In the genomic region with DNA sequence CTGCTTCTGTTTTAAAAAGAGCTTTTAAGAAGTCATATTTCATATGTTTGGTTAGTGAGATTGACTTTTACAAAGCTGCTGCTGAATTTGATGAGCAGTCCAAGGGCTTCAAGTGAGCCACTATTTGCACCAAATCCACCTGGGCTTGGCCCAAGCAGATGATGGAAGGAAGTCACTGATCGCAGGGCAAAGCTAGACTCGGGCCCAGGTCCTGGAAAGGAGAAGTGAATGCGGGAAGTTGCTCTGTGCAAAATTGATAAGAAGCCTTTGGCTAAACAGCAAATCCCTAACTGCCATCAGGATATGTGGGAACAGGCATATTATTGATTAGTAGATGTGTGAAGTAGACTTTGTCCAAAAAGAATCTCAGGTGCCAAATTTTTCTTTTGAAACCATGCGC, we compare ENCODE assay signal across 19 cellular contexts.
DNase-seq lines count a peak whose midpoint lies in the region; ATAC-seq lines count a peak whose summit lies in the region.
"Had no signal": no experiment of that assay in that cellular context is flagged by ENCODE, and none has a peak within 500 bp of the region (broad histone marks: within the 10 kb centered on the region; RNA-seq: fewer than 3 reads in every experiment).

No MANE protein-coding gene starts in this region.

- DNase-seq in SIG-M5 treated with dmso at 0.1 percent for 504 hours (lab: John Stamatoyannopoulos, UW; ENCODE audit: unreplicated experiment) (peak; percentile 16), SIG-M5 (lab: John Stamatoyannopoulos, UW) (no peak), NOMO-1 treated with DMSO at 0.1 percent for 48 hours (lab: John Stamatoyannopoulos, UW; ENCODE audit: unreplicated experiment) (peak; percentile 45), UCSD-AML1 (lab: John Stamatoyannopoulos, UW; ENCODE audit: unreplicated experiment) (peak; percentile 49), globus pallidus (ENCODE audit: low spot score) (no peak), iPS-NIHi11 (ENCODE audit: low spot score) (no peak), NCI-H187 (lab: John Stamatoyannopoulos, UW) (no peak)
- DNase-seq: BE2C; CD8-positive, alpha-beta T cell; DMS79; NCI-H1436; NCI-H2029 treated with DMSO at 0.1 percent for 48 hours; NCI-H2171 treated with DMSO at 0.1 percent for 48 hours; NCI-H446 treated with DMSO at 0.1 percent for 48 hours; NCI-H748 treated with DMSO at 0.1 percent for 48 hours; Right ventricle myocardium superior had no signal

- ATAC-seq in HG03025 (IDR thresholded peaks at IDR 0.05; ENCODE audit: low FRiP score, unreplicated experiment): no peak
- ATAC-seq: CD8-positive, alpha-beta T cell; GM12878; SK-N-SH treated with all-trans-retinoic acid at 6 μM for 48 hours had no signal

Comparison
In these comparisons a context has a peak if more than half of its experiments do, and no peak if none do; other contexts are left out.
1. DNase-seq: peak in SIG-M5 treated with dmso at 0.1 percent for 504 hours (single experiment), NOMO-1 treated with DMSO at 0.1 percent for 48 hours (single experiment) and UCSD-AML1 (single experiment); none in SIG-M5 (single experiment), globus pallidus (single experiment), iPS-NIHi11 (single experiment) and NCI-H187 (0 of 2).